Comparison of ENCODE assay signal across 15 cellular contexts in the genomic region with DNA sequence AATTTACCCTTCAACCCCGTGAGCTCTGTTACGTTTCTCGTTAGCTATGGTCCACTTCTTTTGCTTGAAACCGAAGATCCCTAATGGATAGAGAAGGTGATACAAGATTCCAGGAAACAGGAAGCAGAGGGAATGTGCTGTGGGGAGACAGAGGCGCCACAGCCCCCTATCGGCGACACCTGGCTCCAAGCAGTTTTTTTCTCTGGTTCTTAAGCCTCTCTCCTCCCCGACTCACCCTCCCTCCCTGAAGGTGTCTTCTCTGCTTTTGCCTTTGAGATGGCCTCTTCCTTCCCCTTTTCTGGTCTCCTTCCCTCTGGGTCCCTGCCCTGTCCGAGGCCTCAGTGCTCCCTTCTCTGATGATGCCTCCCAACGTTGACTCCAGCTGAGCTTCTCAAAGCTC.
DNase-seq lines count a peak whose midpoint lies in the region; ATAC-seq and TF ChIP-seq lines count a peak whose summit lies in the region.
"Had no signal": no experiment of that assay in that cellular context is flagged by ENCODE, and none has a peak within 500 bp of the region (broad histone marks: within the 10 kb centered on the region; RNA-seq: fewer than 3 reads in every experiment).

No MANE protein-coding gene starts in this region.

- H3K36me3 ChIP-seq in neutrophil = no peaks in the 10 kb centered on the region
- H3K36me3 ChIP-seq: adrenal gland, Peyer's patch, suprapubic skin had no signal

- peak overlapping the region; percentile 18 for H3K4me3 Mint-ChIP-seq in T-helper 1 cell treated with Interleukin-12 subunit alpha and Interleukin-12 subunit beta and Interleukin-4 antibody, amounts not matched to agents 30 μg/mL and 1 μg/mL, for 36 hours
- no peak overlapping the region for H3K4me3 Mint-ChIP-seq in activated naive CD8-positive, alpha-beta T cell treated with anti-CD3 and anti-CD28 coated beads, Interleukin-2, amount 50 U/mL, for 24 hours

- TF ChIP-seq CTCF in neutrophil (IDR thresholded peaks at IDR 0.05) = peak; percentile 45

- H3K27ac ChIP-seq in neutrophil = peak overlapping the region; percentile 100
- H3K27ac ChIP-seq: adrenal gland, Peyer's patch, suprapubic skin had no signal

- H3K27me3 ChIP-seq in neutrophil = peaks cover 7% of the 10 kb centered on the region
- H3K27me3 ChIP-seq: adrenal gland, Peyer's patch had no signal

- no peaks in the 10 kb centered on the region for H3K36me3 Mint-ChIP-seq in T-helper 1 cell treated with Interleukin-12 subunit alpha and Interleukin-12 subunit beta and Interleukin-4 antibody, amounts not matched to agents 30 μg/mL and 1 μg/mL, for 36 hours (ENCODE audit: low read depth)
- H3K36me3 Mint-ChIP-seq in activated naive CD8-positive, alpha-beta T cell treated with anti-CD3 and anti-CD28 coated beads, Interleukin-2, amount 50 U/mL, for 24 hours (ENCODE audit: low read depth) = no peaks in the 10 kb centered on the region

- H3K27me3 Mint-ChIP-seq in T-helper 1 cell treated with Interleukin-12 subunit alpha and Interleukin-12 subunit beta and Interleukin-4 antibody, amounts not matched to agents 30 μg/mL and 1 μg/mL, for 36 hours (ENCODE audit: low read depth) = peaks cover 38% of the 10 kb centered on the region
- peaks cover 57% of the 10 kb centered on the region for H3K27me3 Mint-ChIP-seq in activated naive CD8-positive, alpha-beta T cell treated with anti-CD3 and anti-CD28 coated beads, Interleukin-2, amount 50 U/mL, for 24 hours

- H3K27ac Mint-ChIP-seq in T-helper 1 cell treated with Interleukin-12 subunit alpha and Interleukin-12 subunit beta and Interleukin-4 antibody, amounts not matched to agents 30 μg/mL and 1 μg/mL, for 36 hours = no peak overlapping the region
- peak overlapping the region; percentile 40 for H3K27ac Mint-ChIP-seq in activated naive CD8-positive, alpha-beta T cell treated with anti-CD3 and anti-CD28 coated beads, Interleukin-2, amount 50 U/mL, for 24 hours

- H3K9me3 ChIP-seq in neutrophil = no peaks in the 10 kb centered on the region
- H3K9me3 ChIP-seq: adrenal gland, Peyer's patch, suprapubic skin had no signal

- H3K4me3 ChIP-seq in neutrophil (ENCODE audit: low read depth in 1 of 2, low read length in 1 of 2) = peak overlapping the region; percentile 37 to 51
- H3K4me3 ChIP-seq: adrenal gland, Peyer's patch, suprapubic skin had no signal

- H3K4me1 Mint-ChIP-seq in T-helper 1 cell treated with Interleukin-12 subunit alpha and Interleukin-12 subunit beta and Interleukin-4 antibody, amounts not matched to agents 30 μg/mL and 1 μg/mL, for 36 hours (ENCODE audit: low read depth) = peaks cover 27% of the 10 kb centered on the region
- peaks cover 54% of the 10 kb centered on the region for H3K4me1 Mint-ChIP-seq in activated naive CD8-positive, alpha-beta T cell treated with anti-CD3 and anti-CD28 coated beads, Interleukin-2, amount 50 U/mL, for 24 hours

- peaks cover 67 to 74% of the 10 kb centered on the region in 2 experiments for H3K4me1 ChIP-seq in neutrophil (ENCODE audit: control insufficient read depth in 1 of 2, insufficient read depth in 1 of 2, low read depth in 1 of 2, low read length in 1 of 2)
- H3K4me1 ChIP-seq: adrenal gland had no signal

- in situ Hi-C loops in KBM-7 (cut with MboI; ENCODE audit: low pct_unique_long_range_greater_than_20kb, low sequenced_read_pairs) = no loop called here

- H3K9me3 Mint-ChIP-seq in T-helper 1 cell treated with Interleukin-12 subunit alpha and Interleukin-12 subunit beta and Interleukin-4 antibody, amounts not matched to agents 30 μg/mL and 1 μg/mL, for 36 hours = no peaks in the 10 kb centered on the region
- H3K9me3 Mint-ChIP-seq in activated naive CD8-positive, alpha-beta T cell treated with anti-CD3 and anti-CD28 coated beads, Interleukin-2, amount 50 U/mL, for 24 hours = no peaks in the 10 kb centered on the region

- no peak for ATAC-seq in activated naive CD8-positive, alpha-beta T cell treated with anti-CD3 and anti-CD28 coated beads, Interleukin-2, amount 50 U/mL, for 24 hours
- ATAC-seq in GM18519 (IDR thresholded peaks at IDR 0.05; ENCODE audit: low FRiP score, unreplicated experiment) = no peak
- ATAC-seq in HG03342 (IDR thresholded peaks at IDR 0.05; ENCODE audit: unreplicated experiment) = no peak

- DNase-seq in T-helper 1 cell (no peak), KBM-7 (peak; percentile 60), hepatic stellate cell (ENCODE audit: low spot score) (no peak)
- DNase-seq in activated naive CD8-positive, alpha-beta T cell treated with anti-CD3 and anti-CD28 coated beads, Interleukin-2, amount 50 U/mL, for 24 hours = no peak
- DNase-seq: ACHN; adrenal gland; GDM1; NCI-H1694; stimulated activated CD4-positive, alpha-beta T cell treated with anti-CD3 and anti-CD28 coated beads, Interleukin-1b, Interleukin-23, amount 100 ng/mL, for 48 hours had no signal
